Comparison of ENCODE assay signal across 13 cellular contexts in genomic region chr4:74366367-74366891, GRCh38. TPM values are rescaled to one million over a fixed set of nuclear protein-coding genes. Genes with fewer than 3 reads are reported as not detected.
DNase-seq lines count a peak whose midpoint lies in the region; ATAC-seq, FAIRE-seq and TF ChIP-seq lines count a peak whose summit lies in the region.
"Had no signal": no experiment of that assay in that cellular context is flagged by ENCODE, and none has a peak within 500 bp of the region (broad histone marks: within the 10 kb centered on the region; RNA-seq: fewer than 3 reads in every experiment).

No MANE protein-coding gene starts in this region.

- FAIRE-seq in keratinocyte (lab: Jason Lieb, UNC), result peak; percentile 79
- FAIRE-seq: H1 had no signal

- peak overlapping the region; percentile 77 for H3K4me2 ChIP-seq in keratinocyte (ENCODE audit: control insufficient read depth, extremely low read depth, insufficient read depth, low read depth, low read length)

- POLR2A ChIA-PET in HEK293T (lab: Yijun Ruan, JAX), result no interaction called here

- H3K4me3 ChIP-seq in HFF-Myc (replicated peaks; ENCODE audit: low read depth, low read length) (peak overlapping the region; percentile 66), keratinocyte (ENCODE audit: control insufficient read depth in 2 of 3, extremely low read depth in 1 of 3, insufficient read depth in 2 of 3, low read depth in 1 of 3, low read length in 3 of 3) (peak overlapping the region; percentile 74 to 93 (median 81))
- H3K4me3 ChIP-seq: upper lobe of right lung had no signal

- peak overlapping the region; percentile 87 for H3K27ac ChIP-seq in keratinocyte (ENCODE audit: control insufficient read depth, insufficient read depth, low read length)
- H3K27ac ChIP-seq: cardiac muscle cell, upper lobe of right lung had no signal

- H3K4me1 ChIP-seq in keratinocyte (ENCODE audit: control insufficient read depth, extremely low read depth, insufficient read depth, low read length), result peaks cover 43% of the 10 kb centered on the region

- H3K9ac ChIP-seq in keratinocyte (ENCODE audit: control insufficient read depth, extremely low read depth, insufficient read depth, low read length), result peak overlapping the region; percentile 85

- TF ChIP-seq CTCF in HFF-Myc (IDR thresholded peaks at IDR 0.05; ENCODE audit: low read depth, low read length, missing control alignments) (no peak), keratinocyte (optimal IDR thresholded peaks at IDR 0.05 in 1 of 3, IDR thresholded peaks at IDR 0.05 in 1 of 3, conservative IDR thresholded peaks at IDR 0.05 in 1 of 3; ENCODE audit: extremely low read depth in 1 of 3, insufficient read depth in 2 of 3, low read length in 3 of 3) (no peak)

- no peak for DNase-seq in HFF-Myc (ENCODE audit: extremely low read depth, low read depth)
- no peak for DNase-seq in keratinocyte (ENCODE audit: low read depth, low spot score)
- no peak for DNase-seq in activated T-cell treated with anti-CD3 and anti-CD28 coated beads, Interleukin-2, amount 50 U/mL, for 1 hour
- no peak for DNase-seq in activated CD4-positive, alpha-beta T cell treated with anti-CD3 and anti-CD28 coated beads for 1 hour
- no peak for DNase-seq in HEK293T (ENCODE audit: extremely low spot score)
- no peak for DNase-seq in GM03348 (ENCODE audit: low spot score)
- DNase-seq: NCI-H1436 had no signal

- H3K79me2 ChIP-seq in keratinocyte (ENCODE audit: control insufficient read depth, insufficient read depth, low read length), result peaks cover 43% of the 10 kb centered on the region

- peak overlapping the region; percentile 47 for H2AFZ ChIP-seq in keratinocyte (ENCODE audit: control insufficient read depth, low read length)

- CTCF ChIA-PET in HEK293T (lab: Yijun Ruan, JAX), result no interaction called here

- H4K20me1 ChIP-seq in keratinocyte (ENCODE audit: control insufficient read depth, extremely low read depth, insufficient read depth, low read length), result no peaks in the 10 kb centered on the region

- dilution Hi-C loops in keratinocyte (cut with MboI; ENCODE audit: extremely low pct_ligation_motif_present, low sequenced_read_pairs), result no loop called here

- no peaks in the 10 kb centered on the region for H3K27me3 ChIP-seq in keratinocyte (ENCODE audit: control insufficient read depth, extremely low read depth, insufficient read depth, low read length)

- H3K9me1 ChIP-seq in keratinocyte (ENCODE audit: control insufficient read depth, extremely low read depth, insufficient read depth, low read length), result peaks cover 2% of the 10 kb centered on the region

- no peaks in the 10 kb centered on the region for H3K9me3 ChIP-seq in keratinocyte (ENCODE audit: control insufficient read depth, low read depth, low read length)
- H3K9me3 ChIP-seq: upper lobe of right lung had no signal

- ATAC-seq in GM18907 (IDR thresholded peaks at IDR 0.05; ENCODE audit: unreplicated experiment) (peak; percentile 52), HG03571 (IDR thresholded peaks at IDR 0.05; ENCODE audit: unreplicated experiment) (peak; percentile 47)
- ATAC-seq: Right ventricle myocardium inferior had no signal

- peaks cover 2 to 11% of the 10 kb centered on the region in 2 experiments for H3K36me3 ChIP-seq in keratinocyte (ENCODE audit: control insufficient read depth in 2 of 2, extremely low read depth in 1 of 2, insufficient read depth in 2 of 2, low read length in 2 of 2)
- H3K36me3 ChIP-seq: cardiac muscle cell, upper lobe of right lung had no signal

TF ChIP-seq in HEK293T, 16 proteins besides CTCF, POLR2A, EP300 and RAD21:
- TF ChIP-seq LEF1 (IDR thresholded peaks at IDR 0.05; ENCODE audit: borderline replicate concordance), result no peak
- TF ChIP-seq TARDBP (IDR thresholded peaks at IDR 0.05), result no peak
- no peak for TF ChIP-seq FOXA1 (IDR thresholded peaks at IDR 0.05)
- TF ChIP-seq ZNF384 (IDR thresholded peaks at IDR 0.05), result no peak
- TF ChIP-seq NFRKB (IDR thresholded peaks at IDR 0.05), result no peak
- TF ChIP-seq HDGF (IDR thresholded peaks at IDR 0.05; ENCODE audit: borderline replicate concordance), result no peak
TF ChIP-seq in HEK293T: peak in this region for 0.

RNA-seq across cellular contexts. Expression of gene EREG, which starts 1.5 kb away (rescaled TPM):
- 19.9 to 38.7 TPM (median 29.2 TPM) in 3 replicates for polyA plus RNA-seq in keratinocyte
- polyA plus RNA-seq in keratinocyte (2011; ENCODE audit: low read depth), result 12.5 TPM
- 13.9 and 23.6 TPM in 2 replicates for polyA plus RNA-seq in keratinocyte (2011; cell fraction: cytosol; rRNA removed)
- polyA plus RNA-seq in keratinocyte (2011; cell fraction: nucleus; rRNA removed), result 57.1 and 57.5 TPM in 2 replicates
- polyA plus RNA-seq in keratinocyte (2012; ENCODE audit: low replicate concordance), result 19.2 and 21.3 TPM in 2 replicates
- polyA minus RNA-seq in keratinocyte, result 13.3 to 33.3 TPM (median 18.3 TPM) in 3 replicates
- 31.1 TPM for polyA minus RNA-seq in keratinocyte (2011; cell fraction: cytosol; rRNA and poly(A)+ RNA removed)
- polyA minus RNA-seq in keratinocyte (2011; cell fraction: nucleus; rRNA and poly(A)+ RNA removed), result 45.7 and 84.9 TPM in 2 replicates
- polyA plus RNA-seq: cardiac muscle cell, H1 had no signal

RNA-seq across cellular contexts. Expression of gene EPGN, which starts 58.2 kb away (rescaled TPM):
- 212 to 506 TPM (median 330 TPM) in 3 replicates for polyA plus RNA-seq in keratinocyte
- 78.9 TPM for polyA plus RNA-seq in keratinocyte (2011; ENCODE audit: low read depth)
- 255 and 468 TPM in 2 replicates for polyA plus RNA-seq in keratinocyte (2011; cell fraction: cytosol; rRNA removed)
- 510 and 522 TPM in 2 replicates for polyA plus RNA-seq in keratinocyte (2011; cell fraction: nucleus; rRNA removed)
- 163 and 164 TPM in 2 replicates for polyA plus RNA-seq in keratinocyte (2012; ENCODE audit: low replicate concordance)
- polyA minus RNA-seq in keratinocyte, result 143 to 411 TPM (median 318 TPM) in 3 replicates
- polyA minus RNA-seq in keratinocyte (2011; cell fraction: cytosol; rRNA and poly(A)+ RNA removed), result 253 TPM
- 338 and 667 TPM in 2 replicates for polyA minus RNA-seq in keratinocyte (2011; cell fraction: nucleus; rRNA and poly(A)+ RNA removed)
- polyA plus RNA-seq: cardiac muscle cell, H1 had no signal
